ENCODE assay signal across 32 cellular contexts in genomic region chr14:90242444-90242843, GRCh38.
"Had no signal": no experiment of that assay in that cellular context is flagged by ENCODE, and none has a peak within 500 bp of the region (broad histone marks: within the 10 kb centered on the region; RNA-seq: fewer than 3 reads in every experiment).

No MANE protein-coding gene starts in this region.

- H3K36me3 ChIP-seq: adrenal gland, ascending aorta, brain microvascular endothelial cell, breast epithelium, cardiac muscle cell had no signal

- H3K4me3 ChIP-seq: adrenal gland, ascending aorta, body of pancreas, breast epithelium, cardiac muscle cell had no signal

- H3K27me3 ChIP-seq: adrenal gland, ascending aorta, body of pancreas, brain microvascular endothelial cell, breast epithelium, cardiac muscle cell had no signal

- H3K27ac ChIP-seq: adrenal gland, ascending aorta, body of pancreas, brain microvascular endothelial cell, breast epithelium, cardiac muscle cell had no signal

- ATAC-seq: activated naive CD4-positive, alpha-beta T cell treated with anti-CD3 and anti-CD28 coated beads, Interleukin-2, amount 50 U/mL, for 72 hours; activated naive CD8-positive, alpha-beta T cell treated with anti-CD3 and anti-CD28 coated beads, Interleukin-2, amount 50 U/mL, for 24 hours; activated T-cell treated with anti-CD3 and anti-CD28 coated beads, Interleukin-2, amount 50 U/mL, for 4 hours; activated T-cell treated with anti-CD3 and anti-CD28 coated beads, Interleukin-2, amount 50 U/mL, for 72 hours; activated T-helper 17 cell treated with anti-CD3 and anti-CD28 coated beads, Interleukin-2, amount 50 U/mL, for 72 hours; body of pancreas had no signal

- H3K4me1 ChIP-seq: adrenal gland, ascending aorta, body of pancreas, breast epithelium had no signal

- FAIRE-seq: astrocyte, bronchial epithelial cell had no signal

- DNase-seq: activated effector memory CD4-positive, alpha-beta T cell treated with anti-CD3 and anti-CD28 coated beads, Interleukin-2, amount 50 U/mL, for 16 hours; activated effector memory CD4-positive, alpha-beta T cell treated with Interleukin-2 at 50 U/mL for 16 hours; activated gamma-delta T cell; activated gamma-delta T cell treated with Interleukin-2 at 50 U/mL for 16 hours; activated naive CD4-positive, alpha-beta T cell; activated naive CD4-positive, alpha-beta T cell treated with anti-CD3 and anti-CD28 coated beads for 36 hours; activated naive CD4-positive, alpha-beta T cell treated with anti-CD3 and anti-CD28 coated beads, Interleukin-2, amount 10 ng/mL, durations not matched to agents 7 days and 5 days; activated naive CD4-positive, alpha-beta T cell treated with anti-CD3 and anti-CD28 coated beads, Interleukin-2, amount 50 U/mL, for 16 hours; activated naive CD4-positive, alpha-beta T cell treated with Interleukin-2 at 50 U/mL for 16 hours; activated naive CD8-positive, alpha-beta T cell treated with anti-CD3 and anti-CD28 coated beads for 36 hours; activated naive CD8-positive, alpha-beta T cell treated with anti-CD3 and anti-CD28 coated beads, Interleukin-2, amount 10 ng/mL, durations not matched to agents 7 days and 5 days; activated naive CD8-positive, alpha-beta T cell treated with anti-CD3 and anti-CD28 coated beads, Interleukin-2, amount 50 U/mL, for 24 hours; activated T-cell treated with anti-CD3 and anti-CD28 coated beads, Interleukin-2, amount 50 U/mL, for 4 hours; activated T-cell treated with anti-CD3 and anti-CD28 coated beads, Interleukin-2, amount 50 U/mL, for 48 hours; activated T-cell treated with anti-CD3 and anti-CD28 coated beads, Interleukin-2, amount 50 U/mL, for 72 hours; adrenal gland; amniotic stem cell; amygdala; anterior cingulate cortex; aorta; body of pancreas; brain microvascular endothelial cell; caudate nucleus; central memory CD4-positive, alpha-beta T cell; cerebellar nuclear complex had no signal
